8 cellular contexts compared by ENCODE assay signal in the genomic region with DNA sequence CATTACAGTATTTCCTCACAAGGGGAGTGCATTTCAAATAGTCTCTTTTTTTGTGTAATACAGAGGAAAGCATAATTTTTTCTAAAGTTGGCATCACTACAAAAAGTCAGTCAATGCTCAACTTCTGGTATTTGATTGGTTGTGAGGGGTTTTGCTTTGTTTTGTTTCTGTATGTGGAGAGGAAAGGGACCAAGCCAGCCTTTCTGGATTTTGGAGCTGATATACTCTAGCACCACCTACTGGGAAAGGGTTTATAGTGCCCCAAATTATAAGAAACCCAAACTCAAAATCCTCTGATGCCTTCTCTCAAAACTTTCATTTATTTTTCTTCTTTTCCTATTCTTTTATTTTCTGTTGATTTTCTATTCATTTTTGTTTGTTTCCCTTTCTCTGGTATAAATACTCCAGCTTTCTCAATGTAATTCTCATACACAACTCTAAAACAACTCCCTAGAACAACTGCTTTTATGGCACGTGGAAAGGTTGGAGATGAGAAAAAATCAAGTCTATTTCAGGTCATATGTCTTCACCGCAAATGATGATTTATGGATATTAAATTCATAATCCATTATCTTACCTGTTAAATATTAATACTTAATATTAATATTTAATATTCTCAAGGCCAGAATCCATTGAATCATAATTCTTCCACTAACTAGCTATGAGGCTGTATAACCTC.
DNase-seq lines count a peak whose midpoint lies in the region; ATAC-seq, FAIRE-seq and TF ChIP-seq lines count a peak whose summit lies in the region.

No MANE protein-coding gene starts in this region.

- no peak overlapping the region for H3K4ac ChIP-seq in IMR-90 (ENCODE audit: low read depth, low read length)

- peaks cover 64% of the 10 kb centered on the region for H3K27me3 Mint-ChIP-seq in osteocyte (ENCODE audit: unreplicated experiment)

- intact Hi-C loops in A673 (cut with micrococcal nuclease; ENCODE audit: unreplicated experiment) (loop anchor here (1.0 to 2.0 kb wide), 3 partner anchors 58 to 225 kb away; no protein-coding TSS in a partner anchor), IMR-90 (cut with micrococcal nuclease) (loop anchor here (1.0 to 10.0 kb wide), 5 partner anchors 211 to 1045 kb away; no protein-coding TSS in a partner anchor)

- no peak for FAIRE-seq in GM12892 (lab: Jason Lieb, UNC)

- H3K9me3 Mint-ChIP-seq in osteocyte (ENCODE audit: unreplicated experiment) = no peaks in the 10 kb centered on the region

- H3K27ac Mint-ChIP-seq in osteocyte (ENCODE audit: unreplicated experiment) = no peak overlapping the region

- POLR2A ChIA-PET in A673 (lab: Charles Lee; ENCODE audit: low non-redundant PET) = no interaction called here
- POLR2A ChIA-PET in IMR-90 (lab: Charles Lee; ENCODE audit: unreplicated experiment) = no interaction called here

- no peak for TF ChIP-seq POLR2A in GM12892 (IDR thresholded peaks at IDR 0.05; ENCODE audit: low read depth, low read length)
- TF ChIP-seq POLR2A in IMR-90 (IDR thresholded peaks at IDR 0.05; ENCODE audit: low read depth, low read length) = no peak

- H4K20me1 ChIP-seq in IMR-90 (ENCODE audit: insufficient read depth, low read length) (no peaks in the 10 kb centered on the region), fibroblast of lung (ENCODE audit: control insufficient read depth, extremely low read depth, insufficient read depth, low read length) (no peaks in the 10 kb centered on the region)

- H3K79me2 ChIP-seq in fibroblast of lung (ENCODE audit: control insufficient read depth, insufficient read depth, low read length) = no peaks in the 10 kb centered on the region

- no peak overlapping the region for H4K91ac ChIP-seq in IMR-90 (ENCODE audit: insufficient read depth, low read depth, low read length)

- peaks cover 4% of the 10 kb centered on the region for H3K4me1 ChIP-seq in A673 (ENCODE audit: insufficient read depth, low read length, poor library complexity, severe bottlenecking)
- H3K4me1 ChIP-seq in IMR-90 (ENCODE audit: control insufficient read depth, insufficient read depth, low read length) = no peaks in the 10 kb centered on the region
- no peaks in the 10 kb centered on the region for H3K4me1 ChIP-seq in fibroblast of lung (ENCODE audit: control insufficient read depth, extremely low read depth, insufficient read depth, low read length)

- H3K4me1 Mint-ChIP-seq in osteocyte (ENCODE audit: unreplicated experiment) = peaks cover 8% of the 10 kb centered on the region

- in situ Hi-C loops in IMR-90 (cut with MboI; ENCODE audit: low sequenced_read_pairs) (no loop called here), SK-MEL-5 (cut with HindIII; ENCODE audit: low pct_unique_long_range_greater_than_20kb, low sequenced_read_pairs) (no loop called here)

- dilution Hi-C loops in IMR-90 (cut with HindIII; ENCODE audit: low sequenced_read_pairs, unreplicated experiment) = no loop called here

- H2BK5ac ChIP-seq in IMR-90 (ENCODE audit: low read depth, low read length, poor library complexity, severe bottlenecking) = no peak overlapping the region

- H3K14ac ChIP-seq in IMR-90 (replicated peaks; ENCODE audit: low read depth, low read length) = no peak overlapping the region

- no peaks in the 10 kb centered on the region for H3K36me3 Mint-ChIP-seq in osteocyte (ENCODE audit: unreplicated experiment)

- H3K36me3 ChIP-seq in A673 (ENCODE audit: insufficient read depth, low read length, poor library complexity, severe bottlenecking) (no peaks in the 10 kb centered on the region), IMR-90 (ENCODE audit: control insufficient read depth, insufficient read depth, low read length) (no peaks in the 10 kb centered on the region), fibroblast of lung (ENCODE audit: control insufficient read depth, insufficient read depth, low read length) (no peaks in the 10 kb centered on the region)

- no peak overlapping the region for H2AK9ac ChIP-seq in IMR-90 (replicated peaks; ENCODE audit: low read depth, low read length, poor library complexity)

- BruUV-seq in A673 (replicated peaks; lab: Mats Ljungman, UMichigan) (no TSS peak), IMR-90 (replicated peaks; lab: Mats Ljungman, UMichigan) (no TSS peak)

- H3K23ac ChIP-seq in IMR-90 (ENCODE audit: low read depth, low read length) = no peak overlapping the region

- no peak overlapping the region for H3K4me3 ChIP-seq in A673 (ENCODE audit: low read depth, low read length, poor library complexity, severe bottlenecking)
- no peak overlapping the region for H3K4me3 ChIP-seq in IMR-90 (ENCODE audit: insufficient read depth, low read depth, low read length)
- no peak overlapping the region for H3K4me3 ChIP-seq in fibroblast of lung (replicated peaks in 1 of 4; ENCODE audit: control extremely low read depth in 1 of 4, insufficient read depth in 1 of 4, low read depth in 3 of 4, low read length in 4 of 4)

- H3K4me3 Mint-ChIP-seq in osteocyte (ENCODE audit: unreplicated experiment) = no peak overlapping the region

- no peak overlapping the region for H2BK120ac ChIP-seq in IMR-90 (ENCODE audit: low read depth, low read length)

- H2AK5ac ChIP-seq in IMR-90 (ENCODE audit: low read depth, low read length) = no peak overlapping the region

- TF ChIP-seq CTCF in A673 (conservative IDR thresholded peaks at IDR 0.05; ENCODE audit: low read depth, low read length) (peak; percentile 84), IMR-90 (conservative IDR thresholded peaks at IDR 0.05; ENCODE audit: low read depth, low read length) (peak; percentile 69), fibroblast of lung (conservative IDR thresholded peaks at IDR 0.05 in 1 of 2, IDR thresholded peaks at IDR 0.05 in 1 of 2; ENCODE audit: low read depth in 1 of 2, low read length in 2 of 2) (peak; percentile 88 to 94), osteocyte (IDR thresholded peaks at IDR 0.05) (peak; percentile 82)

- H4K8ac ChIP-seq in IMR-90 (ENCODE audit: low read depth in 2 of 2, low read length in 2 of 2) = no peak overlapping the region

- H2BK15ac ChIP-seq in IMR-90 (ENCODE audit: low read depth, low read length) = no peak overlapping the region

- H3K9me1 ChIP-seq in IMR-90 (ENCODE audit: insufficient read depth, low read length) = no peaks in the 10 kb centered on the region

- H3K18ac ChIP-seq in IMR-90 (ENCODE audit: low read depth, low read length) = no peak overlapping the region

- H2AFZ ChIP-seq in IMR-90 (replicated peaks; ENCODE audit: low read length, poor library complexity) = no peak overlapping the region
- no peak overlapping the region for H2AFZ ChIP-seq in fibroblast of lung (ENCODE audit: low read length)

- no peak overlapping the region for H4K5ac ChIP-seq in IMR-90 (ENCODE audit: low read depth, low read length)

- H2BK20ac ChIP-seq in IMR-90 (ENCODE audit: low read depth, low read length) = no peak overlapping the region

- TF ChIP-seq RAD21 in IMR-90 (IDR thresholded peaks at IDR 0.05; ENCODE audit: low read length) = peak; percentile 63

- CTCF ChIA-PET in A673 (lab: Charles Lee) = interaction anchor here (1.0 to 1.8 kb wide), 3 partner anchors 98 to 801 kb away, joined by 3 to 9 read pairs (median 4); no protein-coding TSS in a partner anchor
- CTCF ChIA-PET in IMR-90 (lab: Yijun Ruan, JAX) = interaction anchor here (0.6 to 1.4 kb wide), 4 partner anchors 17 to 225 kb away, joined by 3 to 6 read pairs (median 3); no protein-coding TSS in a partner anchor

- H3K27me3 ChIP-seq in A673 (replicated peaks; ENCODE audit: insufficient read depth, low read depth, low read length, poor library complexity) (no peaks in the 10 kb centered on the region), IMR-90 (ENCODE audit: control insufficient read depth, insufficient read depth, low read length) (no peaks in the 10 kb centered on the region; the same call in 1 of the 2 replicates), fibroblast of lung (ENCODE audit: control insufficient read depth, insufficient read depth, low read length) (no peaks in the 10 kb centered on the region)

- ATAC-seq in IMR-90 (ENCODE audit: low read depth) = peak; percentile 82

- no peak overlapping the region for H3K27ac ChIP-seq in A673 (ENCODE audit: low read depth, low read length, poor library complexity, severe bottlenecking)
- no peak overlapping the region for H3K27ac ChIP-seq in IMR-90 (ENCODE audit: insufficient read depth, low read length)
- H3K27ac ChIP-seq in fibroblast of lung (ENCODE audit: insufficient read depth, low read length) = no peak overlapping the region

- H3K9ac ChIP-seq in IMR-90 (ENCODE audit: low read depth, low read length) (no peak overlapping the region), fibroblast of lung (ENCODE audit: insufficient read depth, low read length) (no peak overlapping the region)

- H3K56ac ChIP-seq in IMR-90 (ENCODE audit: extremely low read depth, insufficient read depth, low read length) = no peak overlapping the region

- DNase-seq in A673 (ENCODE audit: low spot score) = peak; percentile 80
- DNase-seq in GM12892 (ENCODE audit: insufficient read length) = peak; percentile 2
- peak; percentile 27 for DNase-seq in IMR-90
- DNase-seq in SK-MEL-5 (ENCODE audit: low read depth, low spot score) = peak; percentile 75
- peak; percentile 32 to 80 for DNase-seq in fibroblast of lung (ENCODE audit: low read depth in 2 of 2)
- no peak for DNase-seq in osteocyte (ENCODE audit: extremely low spot score, unreplicated experiment)
- no peak for DNase-seq in central memory CD4-positive, alpha-beta T cell
- DNase-seq in COLO668 (lab: John Stamatoyannopoulos, UW; ENCODE audit: unreplicated experiment) = no peak

- no peaks in the 10 kb centered on the region for H3K79me1 ChIP-seq in IMR-90 (ENCODE audit: low read depth in 1 of 2, low read length in 2 of 2)

- no peaks in the 10 kb centered on the region for H3K9me3 ChIP-seq in A673 (ENCODE audit: low read depth, low read length, poor library complexity, severe bottlenecking)
- H3K9me3 ChIP-seq in IMR-90 (ENCODE audit: control insufficient read depth, insufficient read depth, low read length) = no peaks in the 10 kb centered on the region
- no peaks in the 10 kb centered on the region for H3K9me3 ChIP-seq in fibroblast of lung (ENCODE audit: control insufficient read depth, insufficient read depth, low read depth, low read length)

- H3K4me2 ChIP-seq in IMR-90 (ENCODE audit: low read depth, low read length) = no peak overlapping the region
- H3K4me2 ChIP-seq in fibroblast of lung (ENCODE audit: extremely low read depth, insufficient read depth, low read length) = no peak overlapping the region

- no CpG with 5 or more reads among the region's 2 CpGs for WGBS in IMR-90 (ENCODE audit: extremely low coverage in 2 of 2, insufficient read length in 1 of 2), 2 experiments

TF ChIP-seq in IMR-90, 13 proteins besides CTCF, POLR2A, EP300 and RAD21:
- no peak for TF ChIP-seq CHD1 (IDR thresholded peaks at IDR 0.05; ENCODE audit: low read depth, low read length)
- TF ChIP-seq SMC3 (IDR thresholded peaks at IDR 0.05; ENCODE audit: low read depth, low read length) = peak; percentile 47
- no peak for TF ChIP-seq FOS (IDR thresholded peaks at IDR 0.05; ENCODE audit: low read depth, low read length)
- TF ChIP-seq BHLHE40 (IDR thresholded peaks at IDR 0.05; ENCODE audit: low read depth, low read length) = no peak
- no peak for TF ChIP-seq MXI1 (IDR thresholded peaks at IDR 0.05; ENCODE audit: borderline replicate concordance, low read depth, low read length)

Comparison
In these comparisons a context has a peak if more than half of its experiments do, and no peak if none do; other contexts are left out.
1. DNase-seq: peak in A673 (single experiment), GM12892 (single experiment), IMR-90 (single experiment), SK-MEL-5 (single experiment) and fibroblast of lung (2 of 2); none in osteocyte (single experiment), central memory CD4-positive, alpha-beta T cell (single experiment) and COLO668 (single experiment).
2. Peak in every context shown above with its lines, with median percentiles within 50 percentile points of each other: CTCF ChIP-seq.